1 cellular context compared by ENCODE assay signal in the genomic region with DNA sequence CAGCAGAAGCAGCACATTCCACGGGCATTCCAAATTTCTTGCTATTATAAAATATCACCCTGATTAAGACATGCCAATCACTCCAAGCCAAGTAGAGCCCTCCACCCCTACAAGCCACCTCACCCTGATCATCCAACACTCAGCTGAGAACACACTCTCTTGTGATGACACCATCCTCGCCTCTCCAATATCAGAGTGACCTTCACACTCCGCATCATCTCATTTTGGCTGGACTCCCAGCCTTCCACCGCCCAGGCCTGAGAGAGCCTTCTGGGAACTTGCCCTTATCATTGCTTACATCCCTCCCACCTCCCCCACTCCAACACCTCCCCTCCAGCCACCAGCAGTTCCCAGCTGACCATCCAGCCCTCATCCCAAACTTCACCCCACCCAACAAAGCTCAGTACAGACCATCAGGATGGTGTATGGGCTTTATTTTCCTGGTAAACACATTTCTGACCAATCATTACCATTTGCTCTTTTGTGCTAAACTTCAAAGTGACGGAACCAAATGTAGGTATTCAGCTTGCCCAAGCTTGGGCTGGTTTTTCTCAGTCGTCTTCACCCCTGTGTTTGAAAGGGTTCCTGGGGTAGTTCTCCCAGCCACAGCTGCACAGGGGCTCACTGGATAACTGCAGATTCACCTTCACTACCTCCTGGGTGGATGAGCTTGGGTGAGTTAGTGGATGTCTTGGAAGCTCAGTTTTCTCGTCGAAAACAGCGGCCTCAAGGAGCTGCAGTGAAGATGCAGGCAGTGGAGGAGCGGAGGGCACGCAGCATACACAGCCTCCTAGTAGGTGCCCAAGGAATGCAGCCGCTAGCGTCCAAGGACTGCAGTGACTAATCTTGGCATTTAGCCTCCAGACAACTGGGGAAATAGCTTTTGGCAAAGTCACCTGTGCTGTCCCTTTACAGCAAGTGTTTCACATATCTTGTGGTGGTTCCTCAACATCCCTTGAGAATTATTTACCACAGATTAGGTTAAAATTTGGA.
TF ChIP-seq lines count a peak whose summit lies in the region.

No MANE protein-coding gene starts in this region.

TF ChIP-seq in HepG2, 621 proteins besides CTCF, POLR2A, EP300 and RAD21 (continued from another document and continues in another):
- TF ChIP-seq, protein P1, sequence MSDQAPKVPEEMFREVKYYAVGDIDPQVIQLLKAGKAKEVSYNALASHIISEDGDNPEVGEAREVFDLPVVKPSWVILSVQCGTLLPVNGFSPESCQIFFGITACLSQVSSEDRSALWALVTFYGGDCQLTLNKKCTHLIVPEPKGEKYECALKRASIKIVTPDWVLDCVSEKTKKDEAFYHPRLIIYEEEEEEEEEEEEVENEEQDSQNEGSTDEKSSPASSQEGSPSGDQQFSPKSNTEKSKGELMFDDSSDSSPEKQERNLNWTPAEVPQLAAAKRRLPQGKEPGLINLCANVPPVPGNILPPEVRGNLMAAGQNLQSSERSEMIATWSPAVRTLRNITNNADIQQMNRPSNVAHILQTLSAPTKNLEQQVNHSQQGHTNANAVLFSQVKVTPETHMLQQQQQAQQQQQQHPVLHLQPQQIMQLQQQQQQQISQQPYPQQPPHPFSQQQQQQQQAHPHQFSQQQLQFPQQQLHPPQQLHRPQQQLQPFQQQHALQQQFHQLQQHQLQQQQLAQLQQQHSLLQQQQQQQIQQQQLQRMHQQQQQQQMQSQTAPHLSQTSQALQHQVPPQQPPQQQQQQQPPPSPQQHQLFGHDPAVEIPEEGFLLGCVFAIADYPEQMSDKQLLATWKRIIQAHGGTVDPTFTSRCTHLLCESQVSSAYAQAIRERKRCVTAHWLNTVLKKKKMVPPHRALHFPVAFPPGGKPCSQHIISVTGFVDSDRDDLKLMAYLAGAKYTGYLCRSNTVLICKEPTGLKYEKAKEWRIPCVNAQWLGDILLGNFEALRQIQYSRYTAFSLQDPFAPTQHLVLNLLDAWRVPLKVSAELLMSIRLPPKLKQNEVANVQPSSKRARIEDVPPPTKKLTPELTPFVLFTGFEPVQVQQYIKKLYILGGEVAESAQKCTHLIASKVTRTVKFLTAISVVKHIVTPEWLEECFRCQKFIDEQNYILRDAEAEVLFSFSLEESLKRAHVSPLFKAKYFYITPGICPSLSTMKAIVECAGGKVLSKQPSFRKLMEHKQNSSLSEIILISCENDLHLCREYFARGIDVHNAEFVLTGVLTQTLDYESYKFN (CRISPR knock-in tag; conservative IDR thresholded peaks at IDR 0.05) = peak; percentile 43; the same call in 1 of the 2 replicates
- TF ChIP-seq, protein P2, sequence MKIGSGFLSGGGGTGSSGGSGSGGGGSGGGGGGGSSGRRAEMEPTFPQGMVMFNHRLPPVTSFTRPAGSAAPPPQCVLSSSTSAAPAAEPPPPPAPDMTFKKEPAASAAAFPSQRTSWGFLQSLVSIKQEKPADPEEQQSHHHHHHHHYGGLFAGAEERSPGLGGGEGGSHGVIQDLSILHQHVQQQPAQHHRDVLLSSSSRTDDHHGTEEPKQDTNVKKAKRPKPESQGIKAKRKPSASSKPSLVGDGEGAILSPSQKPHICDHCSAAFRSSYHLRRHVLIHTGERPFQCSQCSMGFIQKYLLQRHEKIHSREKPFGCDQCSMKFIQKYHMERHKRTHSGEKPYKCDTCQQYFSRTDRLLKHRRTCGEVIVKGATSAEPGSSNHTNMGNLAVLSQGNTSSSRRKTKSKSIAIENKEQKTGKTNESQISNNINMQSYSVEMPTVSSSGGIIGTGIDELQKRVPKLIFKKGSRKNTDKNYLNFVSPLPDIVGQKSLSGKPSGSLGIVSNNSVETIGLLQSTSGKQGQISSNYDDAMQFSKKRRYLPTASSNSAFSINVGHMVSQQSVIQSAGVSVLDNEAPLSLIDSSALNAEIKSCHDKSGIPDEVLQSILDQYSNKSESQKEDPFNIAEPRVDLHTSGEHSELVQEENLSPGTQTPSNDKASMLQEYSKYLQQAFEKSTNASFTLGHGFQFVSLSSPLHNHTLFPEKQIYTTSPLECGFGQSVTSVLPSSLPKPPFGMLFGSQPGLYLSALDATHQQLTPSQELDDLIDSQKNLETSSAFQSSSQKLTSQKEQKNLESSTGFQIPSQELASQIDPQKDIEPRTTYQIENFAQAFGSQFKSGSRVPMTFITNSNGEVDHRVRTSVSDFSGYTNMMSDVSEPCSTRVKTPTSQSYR (CRISPR knock-in tag; IDR thresholded peaks at IDR 0.05; ENCODE audit: borderline replicate concordance) = peak; percentile 63; the same call in 1 of the 2 replicates
- TF ChIP-seq, protein P3, sequence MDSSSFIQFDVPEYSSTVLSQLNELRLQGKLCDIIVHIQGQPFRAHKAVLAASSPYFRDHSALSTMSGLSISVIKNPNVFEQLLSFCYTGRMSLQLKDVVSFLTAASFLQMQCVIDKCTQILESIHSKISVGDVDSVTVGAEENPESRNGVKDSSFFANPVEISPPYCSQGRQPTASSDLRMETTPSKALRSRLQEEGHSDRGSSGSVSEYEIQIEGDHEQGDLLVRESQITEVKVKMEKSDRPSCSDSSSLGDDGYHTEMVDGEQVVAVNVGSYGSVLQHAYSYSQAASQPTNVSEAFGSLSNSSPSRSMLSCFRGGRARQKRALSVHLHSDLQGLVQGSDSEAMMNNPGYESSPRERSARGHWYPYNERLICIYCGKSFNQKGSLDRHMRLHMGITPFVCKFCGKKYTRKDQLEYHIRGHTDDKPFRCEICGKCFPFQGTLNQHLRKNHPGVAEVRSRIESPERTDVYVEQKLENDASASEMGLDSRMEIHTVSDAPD (CRISPR knock-in tag; IDR thresholded peaks at IDR 0.05) = 0 out of 2 replicates have a peak, but pooled peaks have one; percentile 18
- TF ChIP-seq, protein P4, sequence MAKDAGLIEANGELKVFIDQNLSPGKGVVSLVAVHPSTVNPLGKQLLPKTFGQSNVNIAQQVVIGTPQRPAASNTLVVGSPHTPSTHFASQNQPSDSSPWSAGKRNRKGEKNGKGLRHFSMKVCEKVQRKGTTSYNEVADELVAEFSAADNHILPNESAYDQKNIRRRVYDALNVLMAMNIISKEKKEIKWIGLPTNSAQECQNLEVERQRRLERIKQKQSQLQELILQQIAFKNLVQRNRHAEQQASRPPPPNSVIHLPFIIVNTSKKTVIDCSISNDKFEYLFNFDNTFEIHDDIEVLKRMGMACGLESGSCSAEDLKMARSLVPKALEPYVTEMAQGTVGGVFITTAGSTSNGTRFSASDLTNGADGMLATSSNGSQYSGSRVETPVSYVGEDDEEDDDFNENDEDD (CRISPR knock-in tag; IDR thresholded peaks at IDR 0.05; ENCODE audit: borderline replicate concordance) = no peak
- TF ChIP-seq RCOR2 (CRISPR knock-in tag; IDR thresholded peaks at IDR 0.05) (peak; percentile 45; the same call in 1 of the 2 replicates), ARID5B (CRISPR knock-in tag; IDR thresholded peaks at IDR 0.05) (peak; percentile 63), ZBTB44 (CRISPR knock-in tag; IDR thresholded peaks at IDR 0.05) (no peak), MAFK (conservative IDR thresholded peaks at IDR 0.05 in 1 of 2, IDR thresholded peaks at IDR 0.05 in 1 of 2; ENCODE audit: low read length in 2 of 2) (0 out of 4 replicates have a peak, but pooled peaks of 1 of the 2 experiments have one; percentile 36), HNF4A (CRISPR knock-in tag; IDR thresholded peaks at IDR 0.05) (0 out of 2 replicates have a peak, but pooled peaks have one; percentile 4), ZNF644 (CRISPR knock-in tag; IDR thresholded peaks at IDR 0.05; ENCODE audit: low read depth) (peak; percentile 49), FOXP4 (CRISPR knock-in tag; IDR thresholded peaks at IDR 0.05) (peak; percentile 40; the same call in 1 of the 2 replicates), ZSCAN5A (CRISPR knock-in tag; IDR thresholded peaks at IDR 0.05; ENCODE audit: borderline replicate concordance) (peak; percentile 55; the same call in 1 of the 2 replicates), CC2D1A (CRISPR knock-in tag; IDR thresholded peaks at IDR 0.05) (no peak), PCBP1 (IDR thresholded peaks at IDR 0.05; ENCODE audit: borderline replicate concordance, low read depth, low read length) (no peak), FOXA3 (CRISPR knock-in tag; IDR thresholded peaks at IDR 0.05) (peak; percentile 68), TARDBP (CRISPR knock-in tag; IDR thresholded peaks at IDR 0.05) (0 out of 2 replicates have a peak, but pooled peaks have one; percentile 34), SIX1 (CRISPR knock-in tag; IDR thresholded peaks at IDR 0.05; ENCODE audit: borderline replicate concordance) (no peak), SOX6 (IDR thresholded peaks at IDR 0.05) (no peak), SOX6 (CRISPR knock-in tag; IDR thresholded peaks at IDR 0.05) (peak; percentile 75), NCOR1 (IDR thresholded peaks at IDR 0.05; ENCODE audit: borderline replicate concordance, low read length) (no peak), ELF3 (CRISPR knock-in tag; IDR thresholded peaks at IDR 0.05) (peak; percentile 39; the same call in 1 of the 2 replicates), BCL6 (CRISPR knock-in tag; IDR thresholded peaks at IDR 0.05) (0 out of 2 replicates have a peak, but pooled peaks have one; percentile 22), ZNF234 (CRISPR knock-in tag; conservative IDR thresholded peaks at IDR 0.05) (no peak), ETV5 (CRISPR knock-in tag; IDR thresholded peaks at IDR 0.05; ENCODE audit: borderline replicate concordance) (peak; percentile 27; the same call in 1 of the 2 replicates), GATAD1 (CRISPR knock-in tag; IDR thresholded peaks at IDR 0.05) (0 out of 2 replicates have a peak, but pooled peaks have one; percentile 19), TBX2 (CRISPR knock-in tag; IDR thresholded peaks at IDR 0.05; ENCODE audit: borderline replicate concordance) (peak; percentile 36; the same call in 1 of the 2 replicates)
- TF ChIP-seq, protein P5, sequence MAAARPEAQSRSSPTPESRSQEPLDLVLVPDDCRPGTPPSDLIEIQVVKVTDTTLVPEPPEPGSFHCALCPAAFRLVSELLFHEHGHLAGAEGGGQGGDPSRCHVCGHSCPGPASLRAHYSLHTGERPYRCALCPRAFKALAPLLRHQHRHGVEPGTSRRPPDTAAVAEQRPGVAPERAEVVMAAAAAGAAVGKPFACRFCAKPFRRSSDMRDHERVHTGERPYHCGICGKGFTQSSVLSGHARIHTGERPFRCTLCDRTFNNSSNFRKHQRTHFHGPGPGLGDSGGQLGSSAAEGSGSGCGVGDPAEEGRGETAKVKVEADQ (CRISPR knock-in tag; IDR thresholded peaks at IDR 0.05; ENCODE audit: borderline replicate concordance) = no peak
- TF ChIP-seq, protein P6, sequence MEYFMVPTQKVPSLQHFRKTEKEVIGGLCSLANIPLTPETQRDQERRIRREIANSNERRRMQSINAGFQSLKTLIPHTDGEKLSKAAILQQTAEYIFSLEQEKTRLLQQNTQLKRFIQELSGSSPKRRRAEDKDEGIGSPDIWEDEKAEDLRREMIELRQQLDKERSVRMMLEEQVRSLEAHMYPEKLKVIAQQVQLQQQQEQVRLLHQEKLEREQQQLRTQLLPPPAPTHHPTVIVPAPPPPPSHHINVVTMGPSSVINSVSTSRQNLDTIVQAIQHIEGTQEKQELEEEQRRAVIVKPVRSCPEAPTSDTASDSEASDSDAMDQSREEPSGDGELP (IDR thresholded peaks at IDR 0.05; ENCODE audit: borderline replicate concordance, low read depth) = peak; percentile 71; the same call in 1 of the 2 replicates
